ENCODE assay signal across 9 cellular contexts in the genomic region with DNA sequence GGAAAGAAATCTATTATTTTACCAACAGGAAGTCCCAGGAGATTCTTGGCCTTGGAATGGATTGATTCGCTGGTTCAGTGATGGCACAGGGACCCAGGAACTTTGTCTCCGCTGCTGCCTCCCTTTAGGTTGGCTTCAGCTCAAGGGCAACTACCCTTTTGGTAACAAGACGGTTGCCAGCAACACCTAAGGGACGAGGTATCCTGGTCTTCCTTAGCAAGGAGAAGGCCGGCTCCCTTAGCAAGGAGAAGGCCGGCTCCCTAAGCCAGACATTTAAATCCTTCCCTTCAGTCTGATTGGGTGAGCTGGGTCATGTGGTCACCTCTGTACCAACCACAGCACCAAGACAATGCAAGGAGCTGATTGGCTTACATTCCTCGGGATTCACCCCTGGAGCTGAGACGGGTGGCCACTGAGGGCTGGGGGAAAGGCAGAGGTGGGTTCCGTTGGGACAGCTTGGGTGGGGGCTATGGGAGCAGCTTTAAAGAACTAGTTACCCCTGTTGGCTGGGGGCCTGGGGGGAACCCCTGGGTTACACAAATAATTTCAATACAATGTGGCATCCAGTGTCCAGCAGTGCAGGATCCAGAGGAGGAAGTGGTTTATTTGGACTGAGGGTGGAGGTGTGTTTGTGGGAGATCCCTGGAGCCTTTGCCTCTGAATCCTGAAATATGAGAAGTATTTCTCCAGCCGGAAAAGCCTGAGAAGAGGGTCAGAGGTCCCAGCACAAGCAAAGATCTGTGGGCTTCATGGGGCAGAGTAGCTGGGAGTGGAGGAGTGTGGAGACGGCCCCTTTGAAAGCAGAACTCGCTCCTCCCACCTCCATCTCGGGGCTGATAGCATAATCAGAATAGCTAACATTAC. TPM values are rescaled to one million over a fixed set of nuclear protein-coding genes. Genes with fewer than 3 reads are reported as not detected.
DNase-seq lines count a peak whose midpoint lies in the region; ATAC-seq, FAIRE-seq and TF ChIP-seq lines count a peak whose summit lies in the region.
"Had no signal": no experiment of that assay in that cellular context is flagged by ENCODE, and none has a peak within 500 bp of the region (broad histone marks: within the 10 kb centered on the region; RNA-seq: fewer than 3 reads in every experiment).

No MANE protein-coding gene starts in this region.

- peaks cover 7 to 18% (median 13%) of the 10 kb centered on the region in 4 donors for H3K4me1 Mint-ChIP-seq in CD4-positive, alpha-beta memory T cell

- peaks cover 0 to 3% of the 10 kb centered on the region in 2 donors for H3K27me3 Mint-ChIP-seq in CD4-positive, alpha-beta memory T cell
- H3K27me3 Mint-ChIP-seq: IgD-negative memory B cell had no signal

- dilution Hi-C loops in endothelial cell of umbilical vein (cut with MboI; ENCODE audit: extremely low pct_ligation_motif_present, low sequenced_read_pairs) = no loop called here

- DNase-seq in DMS53 treated with DMSO at 0.1 percent for 48 hours (lab: John Stamatoyannopoulos, UW; ENCODE audit: unreplicated experiment) (peak; percentile 17), NT2/D1 (ENCODE audit: low read depth, low spot score) (no peak), endothelial cell of umbilical vein (ENCODE audit: low read depth, low spot score) (peak; percentile 90), osteoblast (ENCODE audit: insufficient read length, low spot score, missing footprints) (peak; percentile 99), foreskin melanocyte (no peak)
- DNase-seq in CD4-positive, alpha-beta memory T cell = no peak

- POLR2A ChIA-PET in endothelial cell of umbilical vein (lab: Charles Lee) = interaction anchor here (0.6 to 4.1 kb wide), 7 partner anchors 11 to 106 kb away, joined by 3 to 42 read pairs (median 4); partner anchors contain the start of gene CLIC4
- POLR2A ChIA-PET in CD4-positive, alpha-beta memory T cell (lab: Charles Lee; ENCODE audit: partially characterized antibody) = no interaction called here

- peak overlapping the region; percentile 47 for H3K4me2 ChIP-seq in endothelial cell of umbilical vein (ENCODE audit: insufficient read depth, low read length)
- H3K4me2 ChIP-seq in osteoblast (ENCODE audit: insufficient read depth, low read length) = peak overlapping the region; percentile 40

- peaks cover 11% of the 10 kb centered on the region; the same call in 1 of the 2 replicates for H3K9me3 ChIP-seq in NT2/D1 (ENCODE audit: insufficient read depth, low read length)
- H3K9me3 ChIP-seq in endothelial cell of umbilical vein (replicated peaks; ENCODE audit: control insufficient read depth, insufficient read depth, low read length) = no peaks in the 10 kb centered on the region
- no peaks in the 10 kb centered on the region for H3K9me3 ChIP-seq in osteoblast (ENCODE audit: low read depth, low read length)
- no peaks in the 10 kb centered on the region for H3K9me3 ChIP-seq in CD4-positive, alpha-beta memory T cell (ENCODE audit: control insufficient read depth in 1 of 2, low read length in 2 of 2)

- no peaks in the 10 kb centered on the region for H3K36me3 ChIP-seq in NT2/D1 (ENCODE audit: insufficient read depth, insufficient read length, low read length)
- H3K36me3 ChIP-seq in endothelial cell of umbilical vein (ENCODE audit: control insufficient read depth in 2 of 2, extremely low read depth in 1 of 2, insufficient read depth in 2 of 2, low read length in 2 of 2) = no peaks in the 10 kb centered on the region
- no peaks in the 10 kb centered on the region for H3K36me3 ChIP-seq in osteoblast (ENCODE audit: insufficient read depth, low read length)
- no peaks in the 10 kb centered on the region for H3K36me3 ChIP-seq in CD4-positive, alpha-beta memory T cell (ENCODE audit: insufficient read depth, low read length)

- no peaks in the 10 kb centered on the region for H3K27me3 ChIP-seq in NT2/D1 (ENCODE audit: insufficient read depth, insufficient read length)
- H3K27me3 ChIP-seq in endothelial cell of umbilical vein (ENCODE audit: control insufficient read depth in 2 of 2, insufficient read depth in 2 of 2, low read length in 2 of 2) = no peaks in the 10 kb centered on the region
- no peaks in the 10 kb centered on the region for H3K27me3 ChIP-seq in osteoblast (ENCODE audit: insufficient read depth, low read length)
- H3K27me3 ChIP-seq in CD4-positive, alpha-beta memory T cell (ENCODE audit: insufficient read depth, low read length) = no peaks in the 10 kb centered on the region

- no peak for FAIRE-seq in endothelial cell of umbilical vein (lab: Jason Lieb, UNC)

- no peak overlapping the region for H3K4me3 Mint-ChIP-seq in CD4-positive, alpha-beta memory T cell

- no TSS peak for BruUV-seq in endothelial cell of umbilical vein (replicated peaks; lab: Mats Ljungman, UMichigan)

- TF ChIP-seq POLR2A in endothelial cell of umbilical vein (IDR thresholded peaks at IDR 0.05; ENCODE audit: low read depth, low read length) = peak; percentile 68

- no peak overlapping the region for H3K27ac Mint-ChIP-seq in CD4-positive, alpha-beta memory T cell

- intact Hi-C loops in endothelial cell of umbilical vein (cut with micrococcal nuclease) = loop anchor here (1.0 to 5.0 kb wide), 4 partner anchors 19 to 767 kb away; partner anchors contain the start of genes CLIC4 and PNRC2
- intact Hi-C loops in CD4-positive, alpha-beta memory T cell (cut with micrococcal nuclease) = no loop called here

- H2AFZ ChIP-seq in endothelial cell of umbilical vein (ENCODE audit: low read depth, low read length) = peak overlapping the region; percentile 91
- peak overlapping the region; percentile 80 for H2AFZ ChIP-seq in osteoblast (ENCODE audit: low read length)

- H3K27ac ChIP-seq in endothelial cell of umbilical vein (ENCODE audit: insufficient read depth, low read depth, low read length) (peak overlapping the region; percentile 86), osteoblast (ENCODE audit: low read depth, low read length) (peak overlapping the region; percentile 88)
- H3K27ac ChIP-seq in CD4-positive, alpha-beta memory T cell (ENCODE audit: low read depth, low read length) = no peak overlapping the region

- H3K9ac ChIP-seq in NT2/D1 (ENCODE audit: insufficient read length, low read depth) = peak overlapping the region; percentile 21
- H3K9ac ChIP-seq in endothelial cell of umbilical vein (replicated peaks; ENCODE audit: extremely low read depth, insufficient read depth, low read length) = peak overlapping the region; percentile 2

- H3K79me2 ChIP-seq in endothelial cell of umbilical vein (ENCODE audit: control insufficient read depth, insufficient read depth, low read length) (no peaks in the 10 kb centered on the region), osteoblast (ENCODE audit: insufficient read depth, low read length) (peaks cover 18% of the 10 kb centered on the region)

- no peaks in the 10 kb centered on the region for H3K9me1 ChIP-seq in endothelial cell of umbilical vein (replicated peaks; ENCODE audit: control insufficient read depth, extremely low read depth, insufficient read depth, low read length)

- no peaks in the 10 kb centered on the region for H3K9me3 Mint-ChIP-seq in CD4-positive, alpha-beta memory T cell
- H3K9me3 Mint-ChIP-seq: IgD-negative memory B cell had no signal

- no peaks in the 10 kb centered on the region for H4K20me1 ChIP-seq in endothelial cell of umbilical vein (replicated peaks; ENCODE audit: control insufficient read depth, extremely low read depth, insufficient read depth, low read length)
- H4K20me1 ChIP-seq in osteoblast (ENCODE audit: insufficient read depth, low read length) = no peaks in the 10 kb centered on the region

- TF ChIP-seq CTCF in endothelial cell of umbilical vein (IDR thresholded peaks at IDR 0.05; ENCODE audit: extremely low read depth in 1 of 2, insufficient read depth in 1 of 2, low read depth in 1 of 2, low read length in 2 of 2) (no peak), osteoblast (IDR thresholded peaks at IDR 0.05; ENCODE audit: extremely low read depth, low read depth, low read length) (no peak)

- H3K36me3 Mint-ChIP-seq in CD4-positive, alpha-beta memory T cell = no peaks in the 10 kb centered on the region
- H3K36me3 Mint-ChIP-seq: IgD-negative memory B cell had no signal

- ATAC-seq in HG02763 (IDR thresholded peaks at IDR 0.05; ENCODE audit: unreplicated experiment) (no peak), HG03565 (IDR thresholded peaks at IDR 0.05; ENCODE audit: unreplicated experiment) (no peak)

- H3K4me1 ChIP-seq in NT2/D1 (ENCODE audit: insufficient read depth, insufficient read length) = peaks cover 12% of the 10 kb centered on the region
- H3K4me1 ChIP-seq in endothelial cell of umbilical vein (ENCODE audit: control insufficient read depth, extremely low read depth, insufficient read depth, low read length) = peaks cover 44% of the 10 kb centered on the region
- H3K4me1 ChIP-seq in osteoblast (ENCODE audit: insufficient read depth, low read length) = peaks cover 48% of the 10 kb centered on the region
- H3K4me1 ChIP-seq in CD4-positive, alpha-beta memory T cell (ENCODE audit: insufficient read depth, low read length) = peaks cover 3% of the 10 kb centered on the region

- H3K4me3 ChIP-seq in NT2/D1 (ENCODE audit: insufficient read length, low read depth) (no peak overlapping the region), endothelial cell of umbilical vein (replicated peaks in 1 of 3; ENCODE audit: insufficient read depth in 1 of 3, low read depth in 1 of 3, low read length in 3 of 3) (peak overlapping the region in 1 of 3 experiments; percentile 16), osteoblast (ENCODE audit: insufficient read depth, low read length) (peak overlapping the region; percentile 44)
- H3K4me3 ChIP-seq in CD4-positive, alpha-beta memory T cell (ENCODE audit: low read length in 2 of 2) = no peak overlapping the region

- CTCF ChIA-PET in endothelial cell of umbilical vein (lab: Charles Lee) = interaction anchor here (0.9 to 3.2 kb wide), 14 partner anchors 20 to 110 kb away, joined by 3 to 28 read pairs (median 5); partner anchors contain the start of gene CLIC4
- CTCF ChIA-PET in CD4-positive, alpha-beta memory T cell (lab: Charles Lee; ENCODE audit: partially characterized antibody) = interaction anchor here (1.2 kb wide), 1 partner anchor 36 kb away, joined by 4 read pairs; no protein-coding TSS in a partner anchor

TF ChIP-seq in endothelial cell of umbilical vein, 7 proteins besides CTCF, POLR2A, EP300 and RAD21 (continues in another document):
- no peak for TF ChIP-seq FOS (IDR thresholded peaks at IDR 0.05; ENCODE audit: borderline replicate concordance, insufficient read depth, low read length)

RNA-seq across cellular contexts. Expression of gene CLIC4, which starts 20.7 kb away (rescaled TPM):
- total RNA-seq in endothelial cell of umbilical vein = 330 and 333 TPM in 2 replicates
- 76.6 and 97.5 TPM in 2 replicates for polyA plus RNA-seq in endothelial cell of umbilical vein
- 122 and 128 TPM in 2 replicates for polyA plus RNA-seq in endothelial cell of umbilical vein (2011; cell fraction: cytosol; rRNA removed)
- polyA plus RNA-seq in endothelial cell of umbilical vein (2011; cell fraction: nucleus; rRNA removed) = 67.0 and 84.4 TPM in 2 replicates
- polyA plus RNA-seq in endothelial cell of umbilical vein (2012) = 156 and 227 TPM in 2 replicates
- 74.9 and 89.1 TPM in 2 replicates for polyA minus RNA-seq in endothelial cell of umbilical vein
- 65.3 TPM for polyA minus RNA-seq in endothelial cell of umbilical vein (2011; cell fraction: cytosol; rRNA and poly(A)+ RNA removed)
- 74.6 and 101 TPM in 2 replicates for polyA minus RNA-seq in endothelial cell of umbilical vein (2011; cell fraction: nucleus; rRNA and poly(A)+ RNA removed)
- 697 and 711 TPM in 2 replicates for total RNA-seq in osteoblast
- 1 to 10 TPM; 3.0 to 3.8 TPM for total RNA-seq in CD4-positive, alpha-beta memory T cell
- 1 to 10 TPM in 1 of 2 donors, under 1 TPM in 1; 0.62 to 1.9 TPM for polyA plus RNA-seq in CD4-positive, alpha-beta memory T cell

Comparison
In these comparisons a context has a peak if more than half of its experiments do, and no peak if none do; other contexts are left out.
1. DNase-seq: peak in DMS53 treated with DMSO at 0.1 percent for 48 hours (single experiment), endothelial cell of umbilical vein (single experiment) and osteoblast (single experiment); none in NT2/D1 (single experiment), foreskin melanocyte (single experiment) and CD4-positive, alpha-beta memory T cell (0 of 5).
2. RNA of gene CLIC4, which starts 20.7 kb away (total RNA-seq): 697 to 711 TPM in osteoblast and 330 to 333 TPM in endothelial cell of umbilical vein; 3.0 to 3.8 TPM in CD4-positive, alpha-beta memory T cell; every median in the first group is over 10 times any median in the second.